In the genomic region with DNA sequence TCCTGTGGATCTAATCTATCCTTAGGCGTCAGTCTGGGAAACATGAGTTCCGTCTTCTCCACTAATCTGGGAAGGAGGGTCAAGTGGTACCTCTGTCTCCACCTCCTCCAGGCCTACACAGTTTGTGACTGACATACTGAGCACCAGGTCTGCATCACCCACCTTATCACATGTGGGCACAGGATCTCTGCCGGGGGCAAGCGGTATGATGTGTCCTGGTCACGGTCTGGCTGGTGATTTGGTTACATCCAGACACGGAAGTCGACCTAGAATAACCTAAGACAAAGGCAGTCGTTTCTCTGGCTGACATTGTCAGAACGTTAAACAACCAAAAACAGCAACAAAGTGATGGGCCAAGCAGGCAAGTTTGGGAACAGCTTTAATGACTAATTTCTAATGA, we compare ENCODE assay signal across 34 cellular contexts.
"Had no signal": no experiment of that assay in that cellular context is flagged by ENCODE, and none has a peak within 500 bp of the region (broad histone marks: within the 10 kb centered on the region; RNA-seq: fewer than 3 reads in every experiment).

No MANE protein-coding gene starts in this region.

- H3K27ac ChIP-seq: adrenal gland, cardiac muscle cell, VCaP had no signal

- H3K27me3 ChIP-seq: adrenal gland, cardiac muscle cell had no signal

- ATAC-seq: activated CD8-positive, alpha-beta T cell treated with anti-CD3 and anti-CD28 coated beads for 36 hours; activated naive CD4-positive, alpha-beta T cell treated with anti-CD3 and anti-CD28 coated beads, Interleukin-2, amount 50 U/mL, for 72 hours; activated T-cell treated with anti-CD3 and anti-CD28 coated beads, Interleukin-2, amount 50 U/mL, for 4 hours; activated T-cell treated with anti-CD3 and anti-CD28 coated beads, Interleukin-2, amount 50 U/mL, for 72 hours; activated T-helper 17 cell treated with anti-CD3 and anti-CD28 coated beads, Interleukin-2, amount 50 U/mL, for 72 hours; T-helper 17 cell had no signal

- H3K36me3 ChIP-seq: adrenal gland, cardiac muscle cell had no signal

- H3K27me3 Mint-ChIP-seq: activated CD4-positive, alpha-beta memory T cell treated with anti-CD3 and anti-CD28 coated beads for 36 hours; activated CD4-positive, alpha-beta T cell treated with anti-CD3 and anti-CD28 coated beads, Interleukin-2, amount 10 ng/mL, durations not matched to agents 24 days and 14 days; activated CD8-positive, alpha-beta T cell treated with anti-CD3 and anti-CD28 coated beads for 36 hours; central memory CD8-positive, alpha-beta T cell; T-helper 17 cell had no signal

- H3K4me1 Mint-ChIP-seq: activated B cell treated with CpG ODN at 0.5 μM for 24 hours; activated T-helper 17 cell treated with anti-CD3 and anti-CD28 coated beads, Interleukin-2, amount 50 U/mL, for 72 hours; brain; central memory CD8-positive, alpha-beta T cell; T-helper 17 cell had no signal

- FAIRE-seq: bronchial epithelial cell, TTC549 had no signal

- H3K9me3 ChIP-seq: adrenal gland had no signal

- H3K4me3 Mint-ChIP-seq: activated B cell treated with CpG ODN at 0.5 μM for 24 hours; activated CD4-positive, alpha-beta memory T cell treated with anti-CD3 and anti-CD28 coated beads for 36 hours; activated CD4-positive, alpha-beta T cell treated with anti-CD3 and anti-CD28 coated beads, Interleukin-2, amount 10 ng/mL, durations not matched to agents 24 days and 14 days; activated CD8-positive, alpha-beta T cell treated with anti-CD3 and anti-CD28 coated beads for 36 hours; activated naive CD4-positive, alpha-beta T cell treated with anti-CD3 and anti-CD28 coated beads for 36 hours; activated naive CD8-positive, alpha-beta T cell treated with anti-CD3 and anti-CD28 coated beads for 36 hours; activated T-cell treated with anti-CD3 and anti-CD28 coated beads, Interleukin-2, amount 50 U/mL, for 4 hours; activated T-cell treated with anti-CD3 and anti-CD28 coated beads, Interleukin-2, amount 50 U/mL, for 72 hours; activated T-helper 1 cell treated with anti-CD3 and anti-CD28 coated beads, Interleukin-12 subunit alpha, Interleukin-12 subunit beta, Interleukin-2, Interleukin-4 antibody, amounts not matched to agents 30 ng/mL and 10 ng/mL and 1 ng/mL, durations not matched to agents 14 hours and 24 hours and 36 hours; activated T-helper 17 cell treated with anti-CD3 and anti-CD28 coated beads, Interleukin-2, amount 50 U/mL, for 72 hours; brain; central memory CD8-positive, alpha-beta T cell; T-helper 17 cell had no signal

- H3K36me3 Mint-ChIP-seq: activated CD4-positive, alpha-beta memory T cell treated with anti-CD3 and anti-CD28 coated beads for 36 hours; activated naive CD4-positive, alpha-beta T cell treated with anti-CD3 and anti-CD28 coated beads, Interleukin-2, amount 50 U/mL, for 72 hours; activated naive CD8-positive, alpha-beta T cell treated with anti-CD3 and anti-CD28 coated beads for 36 hours; brain had no signal

- H3K27ac Mint-ChIP-seq: activated B cell treated with CpG ODN at 0.5 μM for 24 hours; activated CD4-positive, alpha-beta memory T cell treated with anti-CD3 and anti-CD28 coated beads for 36 hours; activated CD4-positive, alpha-beta T cell treated with anti-CD3 and anti-CD28 coated beads, Interleukin-2, amount 10 ng/mL, durations not matched to agents 24 days and 14 days; activated CD8-positive, alpha-beta T cell treated with anti-CD3 and anti-CD28 coated beads for 36 hours; activated naive CD4-positive, alpha-beta T cell treated with anti-CD3 and anti-CD28 coated beads for 36 hours; activated naive CD4-positive, alpha-beta T cell treated with anti-CD3 and anti-CD28 coated beads, Interleukin-2, amount 50 U/mL, for 72 hours; activated naive CD8-positive, alpha-beta T cell treated with anti-CD3 and anti-CD28 coated beads for 36 hours; activated T-cell treated with anti-CD3 and anti-CD28 coated beads, Interleukin-2, amount 50 U/mL, for 72 hours; activated T-helper 1 cell treated with anti-CD3 and anti-CD28 coated beads, Interleukin-12 subunit alpha, Interleukin-12 subunit beta, Interleukin-2, Interleukin-4 antibody, amounts not matched to agents 30 ng/mL and 10 ng/mL and 1 ng/mL, durations not matched to agents 14 hours and 24 hours and 36 hours; activated T-helper 17 cell treated with anti-CD3 and anti-CD28 coated beads, Interleukin-2, amount 50 U/mL, for 72 hours; brain; T-helper 17 cell had no signal

- H3K4me1 ChIP-seq: adrenal gland had no signal

- H3K9me3 Mint-ChIP-seq: activated CD4-positive, alpha-beta memory T cell treated with anti-CD3 and anti-CD28 coated beads for 36 hours; activated CD8-positive, alpha-beta T cell treated with anti-CD3 and anti-CD28 coated beads for 36 hours; activated naive CD8-positive, alpha-beta T cell treated with anti-CD3 and anti-CD28 coated beads for 36 hours; activated T-helper 1 cell treated with anti-CD3 and anti-CD28 coated beads, Interleukin-12 subunit alpha, Interleukin-12 subunit beta, Interleukin-2, Interleukin-4 antibody, amounts not matched to agents 30 ng/mL and 10 ng/mL and 1 ng/mL, durations not matched to agents 14 hours and 24 hours and 36 hours; activated T-helper 17 cell treated with anti-CD3 and anti-CD28 coated beads, Interleukin-2, amount 50 U/mL, for 72 hours; central memory CD8-positive, alpha-beta T cell had no signal

- H3K4me3 ChIP-seq: adrenal gland, cardiac muscle cell had no signal

- DNase-seq: activated B cell treated with CpG ODN at 0.5 μM for 24 hours; activated CD4-positive, alpha-beta memory T cell treated with anti-CD3 and anti-CD28 coated beads for 36 hours; activated CD4-positive, alpha-beta T cell treated with anti-CD3 and anti-CD28 coated beads for 4 hours; activated CD4-positive, alpha-beta T cell treated with anti-CD3 and anti-CD28 coated beads, Interleukin-2, amount 10 ng/mL, durations not matched to agents 24 days and 14 days; activated CD4-positive, alpha-beta T cell treated with anti-CD3 and anti-CD28 coated beads, Interleukin-2, amount 50 U/mL, for 1 hour; activated CD4-positive, alpha-beta T cell treated with anti-CD3 and anti-CD28 coated beads, Interleukin-2, amount 50 U/mL, for 4 hours; activated CD4-positive, CD25-positive, alpha-beta regulatory T cell treated with anti-CD3 and anti-CD28 coated beads, Interleukin-2, amount 50 U/mL, for 72 hours; activated CD8-positive, alpha-beta memory T cell treated with anti-CD3 and anti-CD28 coated beads, Interleukin-2, amount 50 U/mL, for 4 hours; activated CD8-positive, alpha-beta T cell treated with anti-CD3 and anti-CD28 coated beads for 36 hours; activated effector memory CD4-positive, alpha-beta T cell treated with anti-CD3 and anti-CD28 coated beads, Interleukin-2, amount 50 U/mL, for 16 hours; activated gamma-delta T cell treated with Interleukin-2 at 50 U/mL for 16 hours; activated naive CD4-positive, alpha-beta T cell; activated naive CD4-positive, alpha-beta T cell treated with anti-CD3 and anti-CD28 coated beads for 36 hours; activated naive CD4-positive, alpha-beta T cell treated with anti-CD3 and anti-CD28 coated beads, Interleukin-2, amount 50 U/mL, for 16 hours; activated naive CD8-positive, alpha-beta T cell treated with anti-CD3 and anti-CD28 coated beads for 36 hours; activated T-cell treated with anti-CD3 and anti-CD28 coated beads for 4 hours; activated T-cell treated with anti-CD3 and anti-CD28 coated beads, Interleukin-2, amount 50 U/mL, for 1 hour; activated T-cell treated with anti-CD3 and anti-CD28 coated beads, Interleukin-2, amount 50 U/mL, for 4 hours; activated T-cell treated with anti-CD3 and anti-CD28 coated beads, Interleukin-2, amount 50 U/mL, for 72 hours; adrenal gland; amniotic stem cell; aorta; caudate nucleus; cerebellar nuclear complex; T-helper 17 cell had no signal
